Comparison of ENCODE assay signal across 5 cellular contexts in genomic region chr5:56013939-56014338, GRCh38. TPM values are rescaled to one million over a fixed set of nuclear protein-coding genes. Genes with fewer than 3 reads are reported as not detected.
DNase-seq lines count a peak whose midpoint lies in the region; ATAC-seq and TF ChIP-seq lines count a peak whose summit lies in the region.
"Not testable (repeated sequence)": the region's sequence is repeated elsewhere in the genome, so short reads cannot be mapped to it uniquely, and the experiment has no call there.

No MANE protein-coding gene starts in this region.

- H3K27me3 Mint-ChIP-seq in Caco-2 (ENCODE audit: insufficient read depth, unreplicated experiment); activated naive CD4-positive, alpha-beta T cell treated with anti-CD3 and anti-CD28 coated beads, Interleukin-2, amount 50 U/mL, for 24 hours: not testable (repeated sequence)

- WGBS in stomach, 5 donors = 33 to 100% (median 68%) methylated on average over 1 to 2 of the region's 5 CpGs

- not testable (repeated sequence) for H3K27ac ChIP-seq in lower lobe of right lung
- H3K27ac ChIP-seq in stomach = peak overlapping the region in 4 of 5 donors; percentile 51 to 77 (median 64)

- H3K9me3 ChIP-seq in Caco-2, lower lobe of right lung, stomach: not testable (repeated sequence)

- not testable (repeated sequence) for H3K36me3 ChIP-seq in Caco-2 (ENCODE audit: control insufficient read depth, insufficient read depth, low read length); lower lobe of right lung; stomach

- not testable (repeated sequence) for H3K36me3 Mint-ChIP-seq in Caco-2 (ENCODE audit: insufficient read depth, unreplicated experiment); activated naive CD4-positive, alpha-beta T cell treated with anti-CD3 and anti-CD28 coated beads, Interleukin-2, amount 50 U/mL, for 24 hours

- not testable (repeated sequence) for H3K27me3 ChIP-seq in Caco-2 (replicated peaks; ENCODE audit: control insufficient read depth, insufficient read depth, low read length); lower lobe of right lung (ENCODE audit: low read depth); stomach

- POLR2A ChIA-PET in Caco-2 (lab: Charles Lee) = not testable (repeated sequence)

- TF ChIP-seq EP300 in stomach (IDR thresholded peaks at IDR 0.05) = not testable (repeated sequence)

- peaks cover 10% of the 10 kb centered on the region for H3K9me3 Mint-ChIP-seq in Caco-2 (ENCODE audit: unreplicated experiment)
- not testable (repeated sequence) for H3K9me3 Mint-ChIP-seq in activated naive CD4-positive, alpha-beta T cell treated with anti-CD3 and anti-CD28 coated beads, Interleukin-2, amount 50 U/mL, for 24 hours

- TF ChIP-seq POLR2A in stomach (IDR thresholded peaks at IDR 0.05) = not testable (repeated sequence)

- CTCF ChIA-PET in Caco-2 (lab: Charles Lee) = not testable (repeated sequence)

- H3K4me3 ChIP-seq in Caco-2 (ENCODE audit: low read depth, low read length); lower lobe of right lung; stomach: not testable (repeated sequence)

- not testable (repeated sequence) for DNase-seq in Caco-2, left colon, lower lobe of right lung, stomach

- not testable (repeated sequence) for H3K4me1 Mint-ChIP-seq in Caco-2 (ENCODE audit: low read depth, unreplicated experiment)
- H3K4me1 Mint-ChIP-seq in activated naive CD4-positive, alpha-beta T cell treated with anti-CD3 and anti-CD28 coated beads, Interleukin-2, amount 50 U/mL, for 24 hours = peaks cover 47% of the 10 kb centered on the region

- H3K4me3 Mint-ChIP-seq in Caco-2 (ENCODE audit: unreplicated experiment); activated naive CD4-positive, alpha-beta T cell treated with anti-CD3 and anti-CD28 coated beads, Interleukin-2, amount 50 U/mL, for 24 hours: not testable (repeated sequence)

- intact Hi-C loops in Caco-2 (cut with micrococcal nuclease; ENCODE audit: unreplicated experiment); left colon (cut with DNase I, micrococcal nuclease); lower lobe of right lung (cut with DNase I); stomach (cut with DNase I; ENCODE audit: low total_unique reads): not testable (repeated sequence)

- not testable (repeated sequence) for H3K4me1 ChIP-seq in Caco-2
- H3K4me1 ChIP-seq in lower lobe of right lung (peaks cover 15% of the 10 kb centered on the region), stomach (peaks cover 10 to 24% (median 19%) of the 10 kb centered on the region in 4 donors)

- TF ChIP-seq CTCF in Caco-2 (IDR thresholded peaks at IDR 0.05; ENCODE audit: insufficient read depth in 1 of 2, low read depth in 1 of 2, low read length in 1 of 2, severe bottlenecking in 1 of 2, unreplicated experiment in 1 of 2); lower lobe of right lung (IDR thresholded peaks at IDR 0.05); stomach (IDR thresholded peaks at IDR 0.05): not testable (repeated sequence)

- ATAC-seq in left colon = peak; percentile 17
- peak; percentile 51 to 70 for ATAC-seq in lower lobe of right lung

- H3K27ac Mint-ChIP-seq in Caco-2 (ENCODE audit: unreplicated experiment) = peak overlapping the region; percentile 32
- peak overlapping the region; percentile 77 for H3K27ac Mint-ChIP-seq in activated naive CD4-positive, alpha-beta T cell treated with anti-CD3 and anti-CD28 coated beads, Interleukin-2, amount 50 U/mL, for 24 hours

- not testable (repeated sequence) for BruUV-seq in Caco-2 (replicated peaks; lab: Mats Ljungman, UMichigan)

RNA-seq across cellular contexts. Expression of gene IL6ST, which starts 19.2 kb away (rescaled TPM):
- total RNA-seq in Caco-2 (2022) (265 and 278 TPM in 2 replicates), left colon (100 to 1,000 TPM in 1 of 2 donors, 10 to 100 TPM in 1; 73.6 to 114 TPM), lower lobe of right lung (353 TPM), stomach (100 to 1,000 TPM in 3 of 5 donors, 10 to 100 TPM in 2; 33.0 to 466 (median 214) TPM)
- 10 to 100 TPM; 18.5 to 22.4 (median 21.8) TPM for polyA plus RNA-seq in stomach
